10 cellular contexts compared by ENCODE assay signal in genomic region chrY:7275019-7275418, GRCh38.
DNase-seq lines count a peak whose midpoint lies in the region; ATAC-seq and TF ChIP-seq lines count a peak whose summit lies in the region.
"Had no signal": no experiment of that assay in that cellular context is flagged by ENCODE, and none has a peak within 500 bp of the region (broad histone marks: within the 10 kb centered on the region; RNA-seq: fewer than 3 reads in every experiment).

No MANE protein-coding gene starts in this region.

- no peaks in the 10 kb centered on the region for H3K9me3 ChIP-seq in CD4-positive, alpha-beta T cell (ENCODE audit: control insufficient read depth, low read length)
- no peaks in the 10 kb centered on the region for H3K9me3 ChIP-seq in ascending aorta

- H3K9me3 Mint-ChIP-seq in CD4-positive, alpha-beta T cell: no peaks in the 10 kb centered on the region
- no peaks in the 10 kb centered on the region for H3K9me3 Mint-ChIP-seq in central memory CD8-positive, alpha-beta T cell

- POLR2A ChIA-PET in CD4-positive, alpha-beta T cell (lab: Charles Lee): interaction anchor here (0.7 to 4.9 kb wide), 3 partner anchors 14 to 65 kb away, joined by 3 to 28 read pairs (median 18); no protein-coding TSS in a partner anchor

- H3K36me3 ChIP-seq in ascending aorta: no peaks in the 10 kb centered on the region

- no peaks in the 10 kb centered on the region for H3K27me3 ChIP-seq in CD4-positive, alpha-beta T cell (ENCODE audit: control insufficient read depth, insufficient read depth, low read length)
- no peaks in the 10 kb centered on the region for H3K27me3 ChIP-seq in ascending aorta
- H3K27me3 ChIP-seq: hepatocyte had no signal

- peak overlapping the region; percentile 56 for H3K4me3 ChIP-seq in Jurkat, Clone E6-1 (ENCODE audit: low read length)
- no peak overlapping the region for H3K4me3 ChIP-seq in ascending aorta
- H3K4me3 ChIP-seq: hepatocyte had no signal

- ATAC-seq in CD4-positive, alpha-beta T cell (ENCODE audit: poor library complexity): no peak
- ATAC-seq in central memory CD8-positive, alpha-beta T cell (replicated peaks; ENCODE audit: extremely low read depth, poor library complexity, severe bottlenecking): no peak
- ATAC-seq in GM18873 (IDR thresholded peaks at IDR 0.05; ENCODE audit: low FRiP score, unreplicated experiment) (no peak), HG02870 (IDR thresholded peaks at IDR 0.05; ENCODE audit: unreplicated experiment) (no peak)

- H3K4me1 Mint-ChIP-seq in CD4-positive, alpha-beta T cell (ENCODE audit: low read depth): peaks cover 46% of the 10 kb centered on the region
- peaks cover 60% of the 10 kb centered on the region for H3K4me1 Mint-ChIP-seq in central memory CD8-positive, alpha-beta T cell

- peaks cover 30% of the 10 kb centered on the region for H3K36me3 Mint-ChIP-seq in CD4-positive, alpha-beta T cell (ENCODE audit: low read depth)
- H3K36me3 Mint-ChIP-seq in central memory CD8-positive, alpha-beta T cell (ENCODE audit: insufficient read depth): peaks cover 67% of the 10 kb centered on the region

- H3K4me1 ChIP-seq in ascending aorta: no peaks in the 10 kb centered on the region

- DNase-seq in CD4-positive, alpha-beta T cell: no peak
- no peak for DNase-seq in Jurkat, Clone E6-1 (ENCODE audit: low read depth, low spot score)
- no peak for DNase-seq in central memory CD8-positive, alpha-beta T cell (ENCODE audit: low spot score in 2 of 2)
- DNase-seq in myocyte (ENCODE audit: low read depth) (peak; percentile 48), ascending aorta (ENCODE audit: low spot score in 2 of 2) (no peak), NOMO-1 (lab: John Stamatoyannopoulos, UW; ENCODE audit: unreplicated experiment in 2 of 2) (no peak)
- DNase-seq: NCI-H2029 had no signal

- CTCF ChIA-PET in CD4-positive, alpha-beta T cell (lab: Charles Lee): no interaction called here

- no peaks in the 10 kb centered on the region for H3K27me3 Mint-ChIP-seq in CD4-positive, alpha-beta T cell
- H3K27me3 Mint-ChIP-seq in central memory CD8-positive, alpha-beta T cell: no peaks in the 10 kb centered on the region

- peak overlapping the region; percentile 97 for H3K27ac Mint-ChIP-seq in CD4-positive, alpha-beta T cell
- H3K27ac Mint-ChIP-seq in central memory CD8-positive, alpha-beta T cell (ENCODE audit: low read depth): peak overlapping the region; percentile 99

- H3K27ac ChIP-seq in CD4-positive, alpha-beta T cell (ENCODE audit: low read depth, low read length): no peak overlapping the region
- no peak overlapping the region for H3K27ac ChIP-seq in ascending aorta
- H3K27ac ChIP-seq: hepatocyte had no signal

- intact Hi-C loops in CD4-positive, alpha-beta T cell (cut with DNase I, micrococcal nuclease): loop anchor here in 1 of 2 experiments (10.0 kb wide), 1 partner anchor 50 kb away; no protein-coding TSS in a partner anchor
- intact Hi-C loops in ascending aorta (cut with DNase I): no loop called here

- peak overlapping the region; percentile 98 for H3K4me3 Mint-ChIP-seq in CD4-positive, alpha-beta T cell
- peak overlapping the region; percentile 90 for H3K4me3 Mint-ChIP-seq in central memory CD8-positive, alpha-beta T cell

- TF ChIP-seq CTCF in CD4-positive, alpha-beta T cell (IDR thresholded peaks at IDR 0.05): no peak
- TF ChIP-seq CTCF in ascending aorta (IDR thresholded peaks at IDR 0.05): no peak
